In genomic region chr22:46397514-46397913, GRCh38 we compare ENCODE assay signal across 3 cellular contexts.
"Had no signal": no experiment of that assay in that cellular context is flagged by ENCODE, and none has a peak within 500 bp of the region (broad histone marks: within the 10 kb centered on the region; RNA-seq: fewer than 3 reads in every experiment).

No MANE protein-coding gene starts in this region.

- H3K4me3 ChIP-seq: GM12878 had no signal

- DNase-seq: GDM1, GF-D8 had no signal

- ATAC-seq: GM12878 had no signal
